Comparison of ENCODE assay signal across 11 cellular contexts in the genomic region with DNA sequence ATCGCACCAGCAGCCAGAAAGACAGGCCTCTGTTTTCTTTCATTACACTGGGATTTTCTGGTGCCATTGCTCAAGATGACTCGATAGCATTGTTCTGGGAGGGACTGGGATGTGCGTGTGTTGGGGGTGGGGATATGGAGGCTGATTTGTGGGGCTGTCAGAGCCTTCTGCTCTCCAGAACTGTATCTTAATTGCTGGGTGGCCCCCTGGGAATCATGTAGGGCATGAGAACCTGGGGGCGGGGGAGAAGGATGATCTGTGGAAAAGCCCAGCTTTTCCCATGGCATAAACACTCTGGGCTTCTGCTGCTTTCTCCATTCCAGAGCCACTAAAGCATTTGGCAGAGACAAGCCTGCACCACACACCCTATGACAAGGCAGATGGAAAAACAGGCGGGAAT.
DNase-seq lines count a peak whose midpoint lies in the region; ATAC-seq and TF ChIP-seq lines count a peak whose summit lies in the region.
"Had no signal": no experiment of that assay in that cellular context is flagged by ENCODE, and none has a peak within 500 bp of the region (broad histone marks: within the 10 kb centered on the region; RNA-seq: fewer than 3 reads in every experiment).

No MANE protein-coding gene starts in this region.

- H3K27me3 Mint-ChIP-seq in brain (peaks cover 7% of the 10 kb centered on the region), mesothelial cell of epicardium (ENCODE audit: low read depth) (no peaks in the 10 kb centered on the region)

- peak overlapping the region; percentile 76 to 94 (median 85) for H3K27ac Mint-ChIP-seq in brain
- H3K27ac Mint-ChIP-seq in mesothelial cell of epicardium: peak overlapping the region; percentile 1
- H3K27ac Mint-ChIP-seq: stimulated activated naive CD8-positive, alpha-beta T cell treated with anti-CD3 and anti-CD28 coated beads, Interleukin-15, amount 100 ng/mL, for 72 hours had no signal

- no peaks in the 10 kb centered on the region for H3K9me3 ChIP-seq in uterus

- H3K36me3 ChIP-seq in uterus: no peaks in the 10 kb centered on the region

- H3K4me1 Mint-ChIP-seq in brain (peaks cover 55% of the 10 kb centered on the region), mesothelial cell of epicardium (peaks cover 22% of the 10 kb centered on the region)

- H3K36me3 Mint-ChIP-seq in brain: no peaks in the 10 kb centered on the region
- no peaks in the 10 kb centered on the region for H3K36me3 Mint-ChIP-seq in mesothelial cell of epicardium

- intact Hi-C loops in uterus (cut with DNase I; ENCODE audit: low total_unique reads): no loop called here

- TF ChIP-seq CTCF in brain (conservative IDR thresholded peaks at IDR 0.05): no peak
- TF ChIP-seq CTCF in mesothelial cell of epicardium (IDR thresholded peaks at IDR 0.05; ENCODE audit: unreplicated experiment): no peak
- no peak for TF ChIP-seq CTCF in uterus (IDR thresholded peaks at IDR 0.05)

- no peaks in the 10 kb centered on the region for H3K27me3 ChIP-seq in uterus

- ATAC-seq in HG03139 (IDR thresholded peaks at IDR 0.05; ENCODE audit: unreplicated experiment): no peak
- no peak for ATAC-seq in GM21367 (IDR thresholded peaks at IDR 0.05; ENCODE audit: unreplicated experiment)
- ATAC-seq: stimulated activated naive CD8-positive, alpha-beta T cell treated with anti-CD3 and anti-CD28 coated beads, Interleukin-15, amount 100 ng/mL, for 72 hours had no signal

- no peak for TF ChIP-seq POLR2A in uterus (IDR thresholded peaks at IDR 0.05)

- H3K4me3 Mint-ChIP-seq in brain (peak overlapping the region in 4 of 5 experiments; percentile 3 to 62 (median 42)), mesothelial cell of epicardium (no peak overlapping the region)
- H3K4me3 Mint-ChIP-seq: stimulated activated naive CD8-positive, alpha-beta T cell treated with anti-CD3 and anti-CD28 coated beads, Interleukin-15, amount 100 ng/mL, for 72 hours had no signal

- DNase-seq in NCI-H2227 (lab: John Stamatoyannopoulos, UW; ENCODE audit: unreplicated experiment): peak; percentile 28
- DNase-seq in NCI-H2227 treated with DMSO at 0.1 percent for 48 hours (lab: John Stamatoyannopoulos, UW): no peak
- no peak for DNase-seq in mesothelial cell of epicardium (ENCODE audit: low spot score in 2 of 2, unreplicated experiment in 2 of 2)
- peak; percentile 16 to 20 for DNase-seq in uterus
- no peak for DNase-seq in NCI-H2196 treated with DMSO at 0.1 percent for 48 hours (lab: John Stamatoyannopoulos, UW; ENCODE audit: unreplicated experiment)
- DNase-seq: amygdala; stimulated activated CD4-positive, alpha-beta T cell treated with anti-CD3 and anti-CD28 coated beads, Interleukin-1b, Interleukin-23, amount 100 ng/mL, for 48 hours; stimulated activated naive CD8-positive, alpha-beta T cell treated with anti-CD3 and anti-CD28 coated beads, Interleukin-15, amount 100 ng/mL, for 72 hours had no signal

- no peak overlapping the region for H3K4me3 ChIP-seq in uterus

- H3K9me3 Mint-ChIP-seq in brain (peaks cover 0 to 6% (median 5%) of the 10 kb centered on the region in 5 experiments), mesothelial cell of epicardium (no peaks in the 10 kb centered on the region)

- no peaks in the 10 kb centered on the region for H3K4me1 ChIP-seq in uterus

- peak overlapping the region in 1 of 2 donors; percentile 32 for H3K27ac ChIP-seq in uterus

Comparison
In these comparisons a context has a peak if more than half of its experiments do, and no peak if none do; other contexts are left out.
1. DNase-seq: peak in NCI-H2227 (single experiment) and uterus (2 of 2); none in NCI-H2227 treated with DMSO at 0.1 percent for 48 hours (single experiment), mesothelial cell of epicardium (0 of 2) and NCI-H2196 treated with DMSO at 0.1 percent for 48 hours (single experiment).